In the genomic region with DNA sequence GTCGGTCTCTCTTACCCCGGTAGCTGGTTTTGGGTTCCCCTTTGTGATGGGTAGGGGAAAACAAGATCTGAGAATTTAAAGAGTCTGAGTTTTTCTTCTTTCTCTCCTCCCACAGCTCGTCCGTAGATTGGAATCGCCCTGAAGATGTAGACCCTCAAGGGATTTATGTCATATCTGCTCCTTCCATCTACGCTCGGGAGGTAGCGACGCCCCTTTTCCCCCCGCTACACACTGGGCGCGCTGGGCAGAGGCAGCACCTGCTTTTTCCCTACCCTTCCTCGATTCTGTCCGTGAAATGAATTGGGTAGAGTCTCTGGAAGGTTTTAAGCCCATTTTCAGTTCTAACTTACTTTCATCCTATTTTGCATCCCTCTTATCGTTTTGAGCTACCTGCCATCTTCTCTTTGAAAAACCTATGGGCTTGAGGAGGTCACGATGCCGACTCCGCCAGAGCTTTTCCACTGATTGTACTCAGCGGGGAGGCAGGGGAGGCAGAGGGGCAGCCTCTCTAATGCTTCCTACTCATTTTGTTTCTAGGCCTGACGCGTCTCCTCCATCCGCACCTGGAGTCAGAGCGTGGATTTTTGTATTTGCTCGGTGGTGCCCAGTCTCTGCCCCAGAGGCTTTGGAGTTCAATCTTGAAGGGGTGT, we compare ENCODE assay signal across 10 cellular contexts. TPM values are rescaled to one million over a fixed set of nuclear protein-coding genes. Genes with fewer than 3 reads are reported as not detected.
A peak's percentile ranks its signal among the peaks of the same experiment; 100 is the strongest.
DNase-seq lines count a peak whose midpoint lies in the region; ATAC-seq, FAIRE-seq and TF ChIP-seq lines count a peak whose summit lies in the region.
"Had no signal": no experiment of that assay in that cellular context is flagged by ENCODE, and none has a peak within 500 bp of the region (broad histone marks: within the 10 kb centered on the region; RNA-seq: fewer than 3 reads in every experiment).

No MANE protein-coding gene starts in this region.

- ATAC-seq in heart right ventricle (no peak), Right ventricle myocardium superior (ENCODE audit: poor library complexity) (no peak), sciatic nerve (no peak)
- ATAC-seq in activated CD8-positive, alpha-beta T cell treated with anti-CD3 and anti-CD28 coated beads for 36 hours = no peak

- H3K27me3 ChIP-seq in heart right ventricle (peaks cover 19 to 96% (median 90%) of the 10 kb centered on the region in 7 donors), iPS-15b (ENCODE audit: control insufficient read depth, insufficient read depth, low read length) (peaks cover 66% of the 10 kb centered on the region), suprapubic skin (peaks cover 80% of the 10 kb centered on the region)

- DNase-seq in heart right ventricle (no peak), Right ventricle myocardium superior (no peak), suprapubic skin (ENCODE audit: low spot score in 2 of 2) (no peak), GM19239 (ENCODE audit: insufficient read length, low spot score) (no peak), sciatic nerve (ENCODE audit: low spot score) (no peak)
- no peak for DNase-seq in activated CD8-positive, alpha-beta T cell treated with anti-CD3 and anti-CD28 coated beads for 36 hours
- DNase-seq in activated effector memory CD4-positive, alpha-beta T cell treated with Interleukin-2 at 50 U/mL for 16 hours = no peak
- DNase-seq: midbrain had no signal

- peak overlapping the region; percentile 24 for H3K9ac ChIP-seq in iPS-15b (ENCODE audit: low read depth, low read length)

- H3K4me1 ChIP-seq in heart right ventricle = peaks cover 0 to 15% (median 8%) of the 10 kb centered on the region in 9 donors
- H3K4me1 ChIP-seq in iPS-15b (ENCODE audit: control insufficient read depth, insufficient read depth, low read length) = no peaks in the 10 kb centered on the region
- peaks cover 21% of the 10 kb centered on the region for H3K4me1 ChIP-seq in suprapubic skin

- H3K27ac ChIP-seq in heart right ventricle = no peak overlapping the region
- H3K27ac ChIP-seq in suprapubic skin = no peak overlapping the region

- POLR2A ChIA-PET in activated CD8-positive, alpha-beta T cell treated with anti-CD3 and anti-CD28 coated beads for 36 hours (lab: Charles Lee) = interaction anchor here (1.2 to 1.5 kb wide), 2 partner anchors 21 to 36 kb away, joined by 3 to 4 read pairs; no protein-coding TSS in a partner anchor

- no peak for TF ChIP-seq POLR2A in suprapubic skin (IDR thresholded peaks at IDR 0.05)

- H3K9me3 Mint-ChIP-seq in activated CD8-positive, alpha-beta T cell treated with anti-CD3 and anti-CD28 coated beads for 36 hours = peaks cover 4% of the 10 kb centered on the region

- FAIRE-seq in GM19239 (lab: Jason Lieb, UNC) = no peak

- peaks cover 53% of the 10 kb centered on the region for H3K27me3 Mint-ChIP-seq in activated CD8-positive, alpha-beta T cell treated with anti-CD3 and anti-CD28 coated beads for 36 hours

- WGBS in heart right ventricle, 2 donors = 46 to 48% methylated on average over 24 of the region's 24 CpGs
- whole genome bisulfite sequencing in suprapubic skin = 27% methylated on average over 24 of the region's 24 CpGs

- CTCF ChIA-PET in activated CD8-positive, alpha-beta T cell treated with anti-CD3 and anti-CD28 coated beads for 36 hours (lab: Charles Lee) = no interaction called here

- H3K9me3 ChIP-seq in heart right ventricle (no peaks in the 10 kb centered on the region), iPS-15b (ENCODE audit: control insufficient read depth, insufficient read depth, low read length) (no peaks in the 10 kb centered on the region), suprapubic skin (no peaks in the 10 kb centered on the region)

- H3K4me3 Mint-ChIP-seq in activated CD8-positive, alpha-beta T cell treated with anti-CD3 and anti-CD28 coated beads for 36 hours = peak overlapping the region; percentile 80

- H3K36me3 ChIP-seq in heart right ventricle (no peaks in the 10 kb centered on the region), iPS-15b (ENCODE audit: control insufficient read depth, insufficient read depth, low read length) (no peaks in the 10 kb centered on the region), suprapubic skin (no peaks in the 10 kb centered on the region)

- no peak for TF ChIP-seq CTCF in heart right ventricle (IDR thresholded peaks at IDR 0.05)
- no peak for TF ChIP-seq CTCF in activated CD8-positive, alpha-beta T cell treated with anti-CD3 and anti-CD28 coated beads for 36 hours (IDR thresholded peaks at IDR 0.05)
- TF ChIP-seq CTCF in suprapubic skin (IDR thresholded peaks at IDR 0.05) = no peak

- intact Hi-C loops in heart right ventricle (cut with DNase I) (no loop called here), Right ventricle myocardium superior (cut with DNase I) (no loop called here), sciatic nerve (cut with DNase I) (no loop called here)
- intact Hi-C loops in activated CD8-positive, alpha-beta T cell treated with anti-CD3 and anti-CD28 coated beads for 36 hours (cut with micrococcal nuclease) = no loop called here

- H3K4me1 Mint-ChIP-seq in activated CD8-positive, alpha-beta T cell treated with anti-CD3 and anti-CD28 coated beads for 36 hours (ENCODE audit: low read depth) = peaks cover 22% of the 10 kb centered on the region

- H3K27ac Mint-ChIP-seq in activated CD8-positive, alpha-beta T cell treated with anti-CD3 and anti-CD28 coated beads for 36 hours = no peak overlapping the region

- H3K36me3 Mint-ChIP-seq in activated CD8-positive, alpha-beta T cell treated with anti-CD3 and anti-CD28 coated beads for 36 hours (ENCODE audit: low read depth) = peaks cover 2% of the 10 kb centered on the region

- H3K4me3 ChIP-seq in heart right ventricle (peak overlapping the region in 6 of 10 donors; percentile 44 to 55 (median 52)), iPS-15b (ENCODE audit: low read depth, low read length) (peak overlapping the region; percentile 78), suprapubic skin (peak overlapping the region; percentile 48)

- no peak for TF ChIP-seq EP300 in suprapubic skin (IDR thresholded peaks at IDR 0.05)

RNA-seq across cellular contexts. Expression of gene SELENOV, which starts 7.1 kb away (rescaled TPM):
- not detected for total RNA-seq in heart right ventricle
- not detected for polyA plus RNA-seq in heart right ventricle
- not detected for total RNA-seq in Right ventricle myocardium superior
- not detected for total RNA-seq in activated CD8-positive, alpha-beta T cell treated with anti-CD3 and anti-CD28 coated beads for 36 hours
- not detected for total RNA-seq in suprapubic skin
- not detected for total RNA-seq in sciatic nerve
- total RNA-seq: NCI-H460 had no signal

RNA-seq across cellular contexts. Expression of gene DLL3, which starts 9.1 kb away (rescaled TPM):
- not detected for total RNA-seq in heart right ventricle
- polyA plus RNA-seq in heart right ventricle = not detected
- total RNA-seq in Right ventricle myocardium superior = not detected
- total RNA-seq in activated CD8-positive, alpha-beta T cell treated with anti-CD3 and anti-CD28 coated beads for 36 hours = 1 to 10 TPM; 1.3 to 1.6 TPM
- not detected for total RNA-seq in suprapubic skin
- total RNA-seq in sciatic nerve = not detected

RNA-seq across cellular contexts. Expression of gene EID2B, which starts 24.8 kb away (rescaled TPM):
- total RNA-seq in heart right ventricle = 1 to 10 TPM; 2.2 to 4.7 (median 3.5) TPM
- 1 to 10 TPM; 1.8 to 2.8 TPM for polyA plus RNA-seq in heart right ventricle
- total RNA-seq in Right ventricle myocardium superior = 1.7 TPM
- total RNA-seq in activated CD8-positive, alpha-beta T cell treated with anti-CD3 and anti-CD28 coated beads for 36 hours = 1 to 10 TPM; 3.0 TPM
- 1 to 10 TPM in 2 of 4 donors, under 1 TPM in 2; 0.80 to 2.4 (median 1.2) TPM for total RNA-seq in suprapubic skin
- 4.3 TPM for total RNA-seq in sciatic nerve

RNA-seq across cellular contexts. Expression of gene TIMM50, which starts 27.2 kb away (rescaled TPM):
- total RNA-seq in heart right ventricle = 100 to 1,000 TPM in 1 of 10 donors, 10 to 100 TPM in 9; 67.3 to 111 (median 78.9) TPM
- 100 to 1,000 TPM; 104 to 160 TPM for polyA plus RNA-seq in heart right ventricle
- 80.6 TPM for total RNA-seq in Right ventricle myocardium superior
- total RNA-seq in activated CD8-positive, alpha-beta T cell treated with anti-CD3 and anti-CD28 coated beads for 36 hours = 100 to 1,000 TPM; 108 to 114 TPM
- total RNA-seq in suprapubic skin = 10 to 100 TPM; 44.9 to 57.9 (median 50.6) TPM
- total RNA-seq in sciatic nerve = 38.3 TPM

RNA-seq across cellular contexts. Expression of gene EID2, which starts 32.1 kb away (rescaled TPM):
- total RNA-seq in heart right ventricle (10 to 100 TPM in 7 of 10 donors, 1 to 10 TPM in 3; 9.0 to 15.5 (median 11.4) TPM), Right ventricle myocardium superior (10.3 TPM), suprapubic skin (10 to 100 TPM in 2 of 4 donors, 1 to 10 TPM in 2; 7.5 to 14.5 (median 12.1) TPM), sciatic nerve (11.8 TPM)
- 10 to 100 TPM; 14.7 to 15.9 TPM for polyA plus RNA-seq in heart right ventricle
- total RNA-seq in activated CD8-positive, alpha-beta T cell treated with anti-CD3 and anti-CD28 coated beads for 36 hours = 10 to 100 TPM; 11.1 to 11.7 TPM
